ENCODE assay signal across 22 cellular contexts in genomic region chr1:204925701-204926100, GRCh38. TPM values are rescaled to one million over a fixed set of nuclear protein-coding genes. Genes with fewer than 3 reads are reported as not detected.
A peak's percentile ranks its signal among the peaks of the same experiment; 100 is the strongest.
DNase-seq lines count a peak whose midpoint lies in the region; ATAC-seq, FAIRE-seq and TF ChIP-seq lines count a peak whose summit lies in the region.
"Had no signal": no experiment of that assay in that cellular context is flagged by ENCODE, and none has a peak within 500 bp of the region (broad histone marks: within the 10 kb centered on the region; RNA-seq: fewer than 3 reads in every experiment).

No MANE protein-coding gene starts in this region.

- H3K4me1 ChIP-seq in left ventricle myocardium inferior: peaks cover 44% of the 10 kb centered on the region
- H3K4me1 ChIP-seq in vagina: no peaks in the 10 kb centered on the region
- H3K4me1 ChIP-seq: HAP-1 had no signal

- H3K36me3 ChIP-seq in left ventricle myocardium inferior: no peaks in the 10 kb centered on the region
- peaks cover 7% of the 10 kb centered on the region; the same call in 1 of the 2 replicates for H3K36me3 ChIP-seq in WERI-Rb-1
- H3K36me3 ChIP-seq in vagina: no peaks in the 10 kb centered on the region
- H3K36me3 ChIP-seq: BLaER1, HAP-1 had no signal

- ATAC-seq in left ventricle myocardium superior: peak; percentile 56

- H3K36me3 Mint-ChIP-seq in glutamatergic neuron (ENCODE audit: unreplicated experiment): no peaks in the 10 kb centered on the region
- H3K36me3 Mint-ChIP-seq: CD4-positive, CD25-positive, alpha-beta regulatory T cell had no signal

- TF ChIP-seq CTCF in left ventricle myocardium inferior (IDR thresholded peaks at IDR 0.05; ENCODE audit: borderline replicate concordance) (no peak), WERI-Rb-1 (IDR thresholded peaks at IDR 0.05; ENCODE audit: low read depth, low read length) (no peak), glutamatergic neuron (IDR thresholded peaks at IDR 0.05; ENCODE audit: partially characterized antibody, unreplicated experiment) (no peak), vagina (IDR thresholded peaks at IDR 0.05) (no peak)

- peaks cover 9% of the 10 kb centered on the region for H3K27me3 Mint-ChIP-seq in glutamatergic neuron (ENCODE audit: unreplicated experiment)

- peak overlapping the region; percentile 18 for H3K4me3 Mint-ChIP-seq in glutamatergic neuron (ENCODE audit: unreplicated experiment)
- H3K4me3 Mint-ChIP-seq: CD4-positive, CD25-positive, alpha-beta regulatory T cell; HFFc6 had no signal

- TF ChIP-seq POLR2A in vagina (IDR thresholded peaks at IDR 0.05): no peak

- DNase-seq in left ventricle myocardium superior (no peak), left ventricle myocardium inferior (no peak), WERI-Rb-1 (peak; percentile 40), glutamatergic neuron (peak; percentile 61), vagina (ENCODE audit: extremely low spot score in 2 of 2) (peak; percentile 31 to 58), dedifferentiated amniotic fluid mesenchymal stem cell (ENCODE audit: extremely low spot score) (no peak), SK-N-DZ (ENCODE audit: low spot score) (no peak), urothelium cell line (ENCODE audit: low spot score) (no peak)
- DNase-seq: CD4-positive, CD25-positive, alpha-beta regulatory T cell; HFFc6; IMR-90; MM.1S; NCI-H2029; NCI-H446 treated with DMSO at 0.1 percent for 48 hours; NCI-H526; RPMI8226; SHP77 had no signal

- intact Hi-C loops in left ventricle myocardium superior (cut with micrococcal nuclease): no loop called here
- intact Hi-C loops in left ventricle myocardium inferior (cut with micrococcal nuclease): no loop called here
- intact Hi-C loops in vagina (cut with DNase I): no loop called here

- H3K4me3 ChIP-seq in left ventricle myocardium inferior: no peak overlapping the region
- no peak overlapping the region for H3K4me3 ChIP-seq in WERI-Rb-1 (ENCODE audit: low read depth, low read length)
- no peak overlapping the region for H3K4me3 ChIP-seq in vagina
- H3K4me3 ChIP-seq: BLaER1, HAP-1, SK-N-MC had no signal

- H3K4me1 Mint-ChIP-seq in glutamatergic neuron (ENCODE audit: low read depth, unreplicated experiment): peaks cover 49% of the 10 kb centered on the region
- H3K4me1 Mint-ChIP-seq: CD4-positive, CD25-positive, alpha-beta regulatory T cell had no signal

- peak overlapping the region; percentile 63 for H3K27ac Mint-ChIP-seq in glutamatergic neuron (ENCODE audit: unreplicated experiment)
- H3K27ac Mint-ChIP-seq: CD4-positive, CD25-positive, alpha-beta regulatory T cell; HFFc6 had no signal

- FAIRE-seq in urothelium cell line (lab: Jason Lieb, UNC): no peak
- FAIRE-seq: A204.1 had no signal

- H3K27ac ChIP-seq in left ventricle myocardium inferior (replicated peaks) (no peak overlapping the region), WERI-Rb-1 (peak overlapping the region; percentile 96), vagina (no peak overlapping the region)
- H3K27ac ChIP-seq: BLaER1, KMS-11, SK-N-MC had no signal

- H3K9me3 Mint-ChIP-seq in glutamatergic neuron (ENCODE audit: unreplicated experiment): peaks cover 11% of the 10 kb centered on the region
- H3K9me3 Mint-ChIP-seq: HFFc6 had no signal

- peaks cover 40% of the 10 kb centered on the region for H3K27me3 ChIP-seq in left ventricle myocardium inferior (ENCODE audit: low read depth)
- H3K27me3 ChIP-seq in WERI-Rb-1 (ENCODE audit: insufficient read depth, low read depth, severe bottlenecking): no peaks in the 10 kb centered on the region
- no peaks in the 10 kb centered on the region for H3K27me3 ChIP-seq in vagina
- H3K27me3 ChIP-seq: BLaER1 had no signal

- H3K9me3 ChIP-seq in left ventricle myocardium inferior (replicated peaks) (no peaks in the 10 kb centered on the region), WERI-Rb-1 (ENCODE audit: severe bottlenecking) (no peaks in the 10 kb centered on the region), vagina (no peaks in the 10 kb centered on the region)
- H3K9me3 ChIP-seq: BLaER1, HAP-1 had no signal

RNA-seq across cellular contexts. Expression of gene NFASC, which starts 55.0 kb away (rescaled TPM):
- total RNA-seq in left ventricle myocardium superior: 11.6 TPM
- 8.2 TPM for total RNA-seq in left ventricle myocardium inferior
- 301 TPM for total RNA-seq in glutamatergic neuron (ENCODE audit: unreplicated experiment)
- total RNA-seq in vagina: 23.3 TPM
- 5.3 and 6.6 TPM in 2 replicates for polyA plus RNA-seq in SK-N-DZ (2014; cell fraction: cytosol; rRNA removed)
- polyA plus RNA-seq in SK-N-DZ (2014; cell fraction: nucleus; rRNA removed): 8.4 and 13.4 TPM in 2 replicates
- total RNA-seq: CD4-positive, CD25-positive, alpha-beta regulatory T cell had no signal
- polyA plus RNA-seq: CD4-positive, CD25-positive, alpha-beta regulatory T cell had no signal

Comparison
In these comparisons a context has a peak if more than half of its experiments do, and no peak if none do; other contexts are left out.
1. DNase-seq: peak in WERI-Rb-1 (single experiment), glutamatergic neuron (single experiment) and vagina (2 of 2); none in left ventricle myocardium superior (single experiment), left ventricle myocardium inferior (single experiment), dedifferentiated amniotic fluid mesenchymal stem cell (single experiment), SK-N-DZ (single experiment) and urothelium cell line (single experiment).
2. RNA of gene NFASC, which starts 55.0 kb away (total RNA-seq): 301 TPM in glutamatergic neuron (single experiment); 23.3 TPM in vagina (single experiment), 11.6 TPM in left ventricle myocardium superior (single experiment) and 8.2 TPM in left ventricle myocardium inferior (single experiment); every median in the first group is over 10 times any median in the second.